ENCODE assay signal across 8 cellular contexts in the genomic region with DNA sequence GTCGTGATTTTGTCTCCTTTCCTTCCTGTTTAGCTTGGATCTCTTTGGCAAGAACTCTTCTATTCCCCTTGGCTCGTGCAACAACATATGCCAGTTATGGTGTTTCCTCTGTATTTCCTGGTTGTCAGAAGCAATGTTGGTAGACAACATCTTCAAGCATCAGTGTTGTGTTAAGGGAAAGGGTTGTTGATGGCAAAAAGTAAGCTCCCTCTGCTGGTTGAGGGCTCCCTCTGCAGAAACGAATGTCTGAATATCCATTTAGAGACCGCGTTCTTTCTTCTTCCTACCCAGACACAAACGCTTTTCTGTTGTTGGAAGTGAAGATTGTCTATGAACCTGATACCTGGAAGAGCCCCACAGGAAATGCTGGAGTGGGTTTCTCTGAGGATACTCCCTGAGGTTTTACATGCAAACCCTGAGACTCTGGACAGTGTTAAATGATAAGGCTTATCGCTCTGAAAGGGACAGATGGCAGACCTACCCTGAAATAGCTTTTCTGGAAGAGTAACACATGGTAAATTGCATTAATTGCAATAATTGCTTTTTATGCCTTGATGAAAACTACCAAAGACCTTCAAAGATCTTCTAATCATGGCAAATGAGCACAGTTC. TPM values are rescaled to one million over a fixed set of nuclear protein-coding genes. Genes with fewer than 3 reads are reported as not detected.
DNase-seq lines count a peak whose midpoint lies in the region; ATAC-seq, FAIRE-seq and TF ChIP-seq lines count a peak whose summit lies in the region.

No MANE protein-coding gene starts in this region.

- TF ChIP-seq POLR2A in uterus (IDR thresholded peaks at IDR 0.05): no peak

- no peak for FAIRE-seq in kidney (lab: Jason Lieb, UNC)

- H3K27ac ChIP-seq in kidney (ENCODE audit: low read depth in 2 of 2, low read length in 2 of 2) (no peak overlapping the region), uterus (no peak overlapping the region)

- H3K4me1 ChIP-seq in kidney (ENCODE audit: control insufficient read depth in 1 of 2, insufficient read depth in 1 of 2, low read depth in 1 of 2, low read length in 2 of 2) (no peaks in the 10 kb centered on the region), uterus (no peaks in the 10 kb centered on the region)

- in situ Hi-C loops in astrocyte of the cerebellum (cut with HindIII; ENCODE audit: low sequenced_read_pairs): no loop called here

- ATAC-seq in GM21526 (IDR thresholded peaks at IDR 0.05; ENCODE audit: low FRiP score, unreplicated experiment) (peak; percentile 76), GM19397 (IDR thresholded peaks at IDR 0.05; ENCODE audit: unreplicated experiment) (no peak)

- H3K9ac ChIP-seq in kidney (ENCODE audit: low read length in 2 of 2): no peak overlapping the region

- H3K36me3 ChIP-seq in kidney (ENCODE audit: control insufficient read depth in 1 of 2, insufficient read depth in 2 of 2, low read length in 2 of 2) (no peaks in the 10 kb centered on the region), uterus (no peaks in the 10 kb centered on the region)

- H3K4me3 ChIP-seq in astrocyte of the cerebellum (ENCODE audit: low read depth, low read length): no peak overlapping the region
- no peak overlapping the region for H3K4me3 ChIP-seq in kidney (ENCODE audit: low read length in 2 of 2)
- no peak overlapping the region for H3K4me3 ChIP-seq in uterus

- H3K9me3 ChIP-seq in kidney (ENCODE audit: control insufficient read depth in 1 of 2, low read length in 2 of 2) (no peaks in the 10 kb centered on the region), uterus (no peaks in the 10 kb centered on the region)

- H3K27me3 ChIP-seq in uterus: no peaks in the 10 kb centered on the region

- DNase-seq in ELF-1 (ENCODE audit: low read depth, low spot score): peak; percentile 68
- DNase-seq in MV-4-11 (lab: John Stamatoyannopoulos, UW): peak; percentile 30
- no peak for DNase-seq in astrocyte of the cerebellum (ENCODE audit: low read depth)
- DNase-seq in kidney: no peak
- no peak for DNase-seq in islet precursor cell
- no peak for DNase-seq in uterus

- intact Hi-C loops in kidney (cut with DNase I): no loop called here
- intact Hi-C loops in uterus (cut with DNase I; ENCODE audit: low total_unique reads): no loop called here

- peak; percentile 58 for TF ChIP-seq CTCF in astrocyte of the cerebellum (IDR thresholded peaks at IDR 0.05; ENCODE audit: low read depth, low read length, missing control alignments)
- TF ChIP-seq CTCF in kidney (IDR thresholded peaks at IDR 0.05; ENCODE audit: borderline replicate concordance, extremely low read depth, insufficient read depth): peak; percentile 45
- TF ChIP-seq CTCF in uterus (IDR thresholded peaks at IDR 0.05): peak in 2 of 4 experiments; percentile 11 to 18

RNA-seq across cellular contexts. Expression of a gene that starts 23.6 kb away (rescaled TPM):
- total RNA-seq in kidney (not detected), uterus (not detected)
- polyA plus RNA-seq in kidney (ENCODE audit: insufficient read depth, low read depth, low replicate concordance): not detected

Comparison
In these comparisons a context has a peak if more than half of its experiments do, and no peak if none do; other contexts are left out.
1. DNase-seq: peak in ELF-1 (single experiment) and MV-4-11 (single experiment); none in astrocyte of the cerebellum (single experiment), kidney (single experiment), islet precursor cell (single experiment) and uterus (0 of 2).